In the genomic region with DNA sequence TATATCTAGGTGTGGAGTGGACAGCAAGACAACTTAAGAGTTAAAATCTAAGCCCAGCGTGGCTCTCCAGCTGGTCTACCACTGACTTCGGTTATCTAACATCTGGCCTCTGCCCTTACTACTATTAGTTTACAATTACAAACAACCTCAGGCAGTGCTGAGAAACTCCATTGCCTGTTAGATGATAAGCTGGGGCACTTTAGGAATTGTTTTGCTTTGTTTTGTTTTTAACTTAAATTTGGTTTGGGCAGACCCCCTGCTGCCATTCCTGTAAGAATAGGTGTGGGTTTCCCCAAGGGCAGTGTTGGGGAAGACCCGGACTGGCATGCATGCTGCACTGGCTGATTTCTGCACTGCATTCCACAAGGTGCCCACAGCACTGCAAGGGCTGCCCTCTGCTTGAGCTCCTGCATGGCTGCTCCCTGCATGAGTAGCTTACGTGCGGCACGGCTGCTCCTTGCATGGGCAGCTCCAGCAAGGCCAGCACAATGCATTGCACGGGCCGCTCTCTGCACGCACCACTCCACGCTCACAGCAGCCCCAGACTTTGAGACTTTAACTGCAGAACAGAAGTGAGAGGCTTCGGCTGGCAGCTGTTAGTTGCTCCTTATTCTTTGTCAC, we compare ENCODE assay signal across 8 cellular contexts.
DNase-seq lines count a peak whose midpoint lies in the region; ATAC-seq, FAIRE-seq and TF ChIP-seq lines count a peak whose summit lies in the region.

No MANE protein-coding gene starts in this region.

- FAIRE-seq in HTR-8/SVneo (lab: Jason Lieb, UNC), result no peak

- DNase-seq in activated T-helper 1 cell treated with anti-CD3 and anti-CD28 coated beads, Interleukin-12 subunit alpha, Interleukin-12 subunit beta, Interleukin-2, Interleukin-4 antibody, amounts not matched to agents 30 ng/mL and 10 ng/mL and 1 ng/mL, durations not matched to agents 14 hours and 24 hours and 36 hours (ENCODE audit: low spot score), result no peak
- DNase-seq in neural crest cell (ENCODE audit: low read depth, low spot score) (no peak), NCI-H1436 treated with DMSO at 0.1 percent for 48 hours (lab: John Stamatoyannopoulos, UW) (no peak), HTR-8/SVneo (ENCODE audit: insufficient read length, low spot score) (no peak), NCI-H2107 treated with DMSO at 0.1 percent for 48 hours (lab: John Stamatoyannopoulos, UW; ENCODE audit: unreplicated experiment) (no peak)
- DNase-seq in activated effector memory CD4-positive, alpha-beta T cell treated with anti-CD3 and anti-CD28 coated beads, Interleukin-2, amount 50 U/mL, for 16 hours, result no peak

- H3K4me3 ChIP-seq in GM08714 (ENCODE audit: low read length), result peak overlapping the region; percentile 45

- peak; percentile 23 for ATAC-seq in HG03342 (IDR thresholded peaks at IDR 0.05; ENCODE audit: unreplicated experiment)

- no peaks in the 10 kb centered on the region for H3K9me3 Mint-ChIP-seq in activated T-helper 1 cell treated with anti-CD3 and anti-CD28 coated beads, Interleukin-12 subunit alpha, Interleukin-12 subunit beta, Interleukin-2, Interleukin-4 antibody, amounts not matched to agents 30 ng/mL and 10 ng/mL and 1 ng/mL, durations not matched to agents 14 hours and 24 hours and 36 hours
- H3K9me3 Mint-ChIP-seq in neural crest cell, result no peaks in the 10 kb centered on the region

- no peaks in the 10 kb centered on the region for H3K27me3 Mint-ChIP-seq in activated T-helper 1 cell treated with anti-CD3 and anti-CD28 coated beads, Interleukin-12 subunit alpha, Interleukin-12 subunit beta, Interleukin-2, Interleukin-4 antibody, amounts not matched to agents 30 ng/mL and 10 ng/mL and 1 ng/mL, durations not matched to agents 14 hours and 24 hours and 36 hours (ENCODE audit: insufficient read depth)
- H3K27me3 Mint-ChIP-seq in neural crest cell (ENCODE audit: low read depth), result no peaks in the 10 kb centered on the region

- no peak for TF ChIP-seq CTCF in neural crest cell (conservative IDR thresholded peaks at IDR 0.05)

- intact Hi-C loops in activated T-helper 1 cell treated with anti-CD3 and anti-CD28 coated beads, Interleukin-12 subunit alpha, Interleukin-12 subunit beta, Interleukin-2, Interleukin-4 antibody, amounts not matched to agents 30 ng/mL and 10 ng/mL and 1 ng/mL, durations not matched to agents 14 hours and 24 hours and 36 hours (cut with micrococcal nuclease), result loop anchor here (1.0 kb wide), 3 partner anchors 9 to 82 kb away; no protein-coding TSS in a partner anchor

- peak overlapping the region; percentile 29 for H3K4me3 Mint-ChIP-seq in activated T-helper 1 cell treated with anti-CD3 and anti-CD28 coated beads, Interleukin-12 subunit alpha, Interleukin-12 subunit beta, Interleukin-2, Interleukin-4 antibody, amounts not matched to agents 30 ng/mL and 10 ng/mL and 1 ng/mL, durations not matched to agents 14 hours and 24 hours and 36 hours
- peak overlapping the region; percentile 52 for H3K4me3 Mint-ChIP-seq in neural crest cell

- peaks cover 22% of the 10 kb centered on the region for H3K36me3 Mint-ChIP-seq in activated T-helper 1 cell treated with anti-CD3 and anti-CD28 coated beads, Interleukin-12 subunit alpha, Interleukin-12 subunit beta, Interleukin-2, Interleukin-4 antibody, amounts not matched to agents 30 ng/mL and 10 ng/mL and 1 ng/mL, durations not matched to agents 14 hours and 24 hours and 36 hours (ENCODE audit: low read depth)
- no peaks in the 10 kb centered on the region for H3K36me3 Mint-ChIP-seq in neural crest cell (ENCODE audit: low read depth)

- H3K27ac Mint-ChIP-seq in activated T-helper 1 cell treated with anti-CD3 and anti-CD28 coated beads, Interleukin-12 subunit alpha, Interleukin-12 subunit beta, Interleukin-2, Interleukin-4 antibody, amounts not matched to agents 30 ng/mL and 10 ng/mL and 1 ng/mL, durations not matched to agents 14 hours and 24 hours and 36 hours, result peak overlapping the region; percentile 71
- H3K27ac Mint-ChIP-seq in neural crest cell (ENCODE audit: unreplicated experiment), result no peak overlapping the region

- H3K4me1 Mint-ChIP-seq in activated T-helper 1 cell treated with anti-CD3 and anti-CD28 coated beads, Interleukin-12 subunit alpha, Interleukin-12 subunit beta, Interleukin-2, Interleukin-4 antibody, amounts not matched to agents 30 ng/mL and 10 ng/mL and 1 ng/mL, durations not matched to agents 14 hours and 24 hours and 36 hours (ENCODE audit: low read depth), result peaks cover 61% of the 10 kb centered on the region
- H3K4me1 Mint-ChIP-seq in neural crest cell, result peaks cover 52% of the 10 kb centered on the region
